Comparison of ENCODE assay signal across 12 cellular contexts in genomic region chr13:105817498-105817897, GRCh38.
"Had no signal": no experiment of that assay in that cellular context is flagged by ENCODE, and none has a peak within 500 bp of the region (broad histone marks: within the 10 kb centered on the region; RNA-seq: fewer than 3 reads in every experiment).

No MANE protein-coding gene starts in this region.

- DNase-seq: activated CD4-positive, alpha-beta T cell treated with anti-CD3 and anti-CD28 coated beads, Interleukin-2, amount 50 U/mL, for 48 hours; activated CD4-positive, CD25-positive, alpha-beta regulatory T cell treated with anti-CD3 and anti-CD28 coated beads, Interleukin-2, amount 50 U/mL, for 72 hours; activated effector memory CD4-positive, alpha-beta T cell treated with anti-CD3 and anti-CD28 coated beads, Interleukin-2, amount 50 U/mL, for 16 hours; activated T-cell treated with anti-CD3 and anti-CD28 coated beads, Interleukin-2, amount 50 U/mL, for 4 hours; amygdala; dermis blood vessel endothelial cell; glutamatergic neuron; pancreas; SW 1271 had no signal

- H3K36me3 ChIP-seq: esophagus muscularis mucosa, pancreas, tibial nerve had no signal

- ATAC-seq: activated T-cell treated with anti-CD3 and anti-CD28 coated beads, Interleukin-2, amount 50 U/mL, for 4 hours; left lobe of liver; pancreas had no signal

- H3K27me3 ChIP-seq: esophagus muscularis mucosa, pancreas, tibial nerve had no signal

- H3K4me3 ChIP-seq: esophagus muscularis mucosa, pancreas, tibial nerve had no signal

- H3K9me3 ChIP-seq: esophagus muscularis mucosa, pancreas, tibial nerve had no signal

- H3K4me1 ChIP-seq: pancreas, tibial nerve had no signal

- H3K27ac ChIP-seq: esophagus muscularis mucosa, pancreas, tibial nerve had no signal
